8 cellular contexts compared by ENCODE assay signal in genomic region chr20:34111057-34111711, GRCh38. TPM values are rescaled to one million over a fixed set of nuclear protein-coding genes. Genes with fewer than 3 reads are reported as not detected.
DNase-seq lines count a peak whose midpoint lies in the region; ATAC-seq and TF ChIP-seq lines count a peak whose summit lies in the region.

No MANE protein-coding gene starts in this region.

- H3K4me3 ChIP-seq in mammary epithelial cell (replicated peaks in 1 of 3; ENCODE audit: insufficient read depth in 1 of 3, low read depth in 2 of 3, low read length in 3 of 3): peak overlapping the region; percentile 73 to 96 (median 90)
- peak overlapping the region; percentile 85 to 100 (median 99) for H3K4me3 ChIP-seq in right lobe of liver
- peak overlapping the region; percentile 86 for H3K4me3 ChIP-seq in thymus (ENCODE audit: low read length)

- peaks cover 22% of the 10 kb centered on the region for H3K4me1 ChIP-seq in mammary epithelial cell (ENCODE audit: insufficient read depth, low read length)
- H3K4me1 ChIP-seq in right lobe of liver: peaks cover 0 to 31% (median 15%) of the 10 kb centered on the region in 4 donors
- peaks cover 10% of the 10 kb centered on the region for H3K4me1 ChIP-seq in thymus (ENCODE audit: control insufficient read depth, insufficient read depth, low read length)

- H3K9ac ChIP-seq in mammary epithelial cell (ENCODE audit: insufficient read depth, low read length): peak overlapping the region; percentile 94

- no peak for TF ChIP-seq POLR2A in right lobe of liver (IDR thresholded peaks at IDR 0.05)

- ATAC-seq in right lobe of liver: peak in 1 of 4 donors; percentile 6

- H3K36me3 ChIP-seq in mammary epithelial cell (ENCODE audit: insufficient read depth, low read length) (peaks cover 3% of the 10 kb centered on the region), right lobe of liver (peaks cover 0 to 6% (median 2%) of the 10 kb centered on the region in 4 donors), thymus (ENCODE audit: control insufficient read depth, insufficient read depth) (peaks cover 6% of the 10 kb centered on the region)

- WGBS in mammary epithelial cell (ENCODE audit: low coverage, missing lambda C conversion rate): 0% methylated on average over 13 of the region's 24 CpGs
- WGBS in right lobe of liver (ENCODE audit: insufficient coverage, low coverage, low lambda C conversion rate, missing lambda C conversion rate): 0% methylated on average over 16 of the region's 24 CpGs
- 1% methylated on average over 24 of the region's 24 CpGs for WGBS in thymus

- H2AFZ ChIP-seq in mammary epithelial cell (ENCODE audit: low read depth, low read length): peak overlapping the region; percentile 70

- BruUV-seq in mammary epithelial cell (replicated peaks; lab: Mats Ljungman, UMichigan): TSS peak; percentile 74

- DNase-seq in activated CD4-positive, alpha-beta T cell treated with anti-CD3 and anti-CD28 coated beads for 48 hours: peak; percentile 18
- no peak for DNase-seq in activated CD4-positive, alpha-beta T cell treated with anti-CD3 and anti-CD28 coated beads, Interleukin-2, amount 50 U/mL, for 1 hour
- peak; percentile 20 to 42 for DNase-seq in NOMO-1 (lab: John Stamatoyannopoulos, UW; ENCODE audit: unreplicated experiment in 2 of 2)
- peak; percentile 58 for DNase-seq in mammary epithelial cell
- peak in 1 of 3 donors; percentile 38 for DNase-seq in right lobe of liver
- DNase-seq in OCI-M2 (lab: John Stamatoyannopoulos, UW; ENCODE audit: unreplicated experiment): no peak
- no peak for DNase-seq in NCI-H1048 (lab: John Stamatoyannopoulos, UW)

- in situ Hi-C loops in mammary epithelial cell (cut with MboI; ENCODE audit: low sequenced_read_pairs in 2 of 2): no loop called here

- H3K4me2 ChIP-seq in mammary epithelial cell (ENCODE audit: insufficient read depth, low read depth, low read length): peak overlapping the region; percentile 96

- H3K9me3 ChIP-seq in mammary epithelial cell (replicated peaks; ENCODE audit: insufficient read depth, low read length): no peaks in the 10 kb centered on the region
- no peaks in the 10 kb centered on the region for H3K9me3 ChIP-seq in right lobe of liver
- H3K9me3 ChIP-seq in thymus (ENCODE audit: control insufficient read depth): no peaks in the 10 kb centered on the region

- H3K27ac ChIP-seq in mammary epithelial cell (ENCODE audit: insufficient read depth, low read depth, low read length) (peak overlapping the region; percentile 96), right lobe of liver (peak overlapping the region; percentile 83 to 99 (median 90)), thymus (ENCODE audit: low read depth) (peak overlapping the region; percentile 96)

- intact Hi-C loops in mammary epithelial cell (cut with micrococcal nuclease): no loop called here
- intact Hi-C loops in right lobe of liver (cut with DNase I): no loop called here

- dilution Hi-C loops in mammary epithelial cell (cut with HindIII; ENCODE audit: low sequenced_read_pairs): no loop called here

- CTCF ChIA-PET in mammary epithelial cell (lab: Charles Lee; ENCODE audit: low non-redundant PET): no interaction called here

- H3K27me3 ChIP-seq in mammary epithelial cell (ENCODE audit: insufficient read depth, low read length) (no peaks in the 10 kb centered on the region), right lobe of liver (no peaks in the 10 kb centered on the region), thymus (ENCODE audit: control insufficient read depth, insufficient read depth) (no peaks in the 10 kb centered on the region)

- H3K79me2 ChIP-seq in mammary epithelial cell (ENCODE audit: insufficient read depth, low read length): peaks cover 58% of the 10 kb centered on the region

- H4K20me1 ChIP-seq in mammary epithelial cell (ENCODE audit: insufficient read depth, low read length): peaks cover 25% of the 10 kb centered on the region

- no peak for TF ChIP-seq CTCF in mammary epithelial cell (conservative IDR thresholded peaks at IDR 0.05 in 1 of 2, IDR thresholded peaks at IDR 0.05 in 1 of 2; ENCODE audit: extremely low read depth in 1 of 2, insufficient read depth in 1 of 2, low read depth in 1 of 2, low read length in 2 of 2)
- no peak for TF ChIP-seq CTCF in right lobe of liver (IDR thresholded peaks at IDR 0.05)

RNA-seq across cellular contexts. Expression of gene EIF2S2, which starts 0.9 kb away (rescaled TPM):
- total RNA-seq in mammary epithelial cell: 100 to 1,000 TPM in 1 of 2 donors, 10 to 100 TPM in 1; 99.2 to 157 TPM
- polyA plus RNA-seq in mammary epithelial cell: 83.7 TPM
- 22.4 TPM for polyA minus RNA-seq in mammary epithelial cell
- 10 to 100 TPM; 16.7 to 50.6 (median 30.8) TPM for total RNA-seq in right lobe of liver
- polyA plus RNA-seq in thymus: 48.4 TPM

Comparison
In these comparisons a context has a peak if more than half of its experiments do, and no peak if none do; other contexts are left out.
1. DNase-seq: peak in activated CD4-positive, alpha-beta T cell treated with anti-CD3 and anti-CD28 coated beads for 48 hours (single experiment), NOMO-1 (2 of 2) and mammary epithelial cell (single experiment); none in activated CD4-positive, alpha-beta T cell treated with anti-CD3 and anti-CD28 coated beads, Interleukin-2, amount 50 U/mL, for 1 hour (single experiment), OCI-M2 (single experiment) and NCI-H1048 (single experiment).
2. Peak in every context shown above with its lines, with median percentiles within 50 percentile points of each other: H3K27ac ChIP-seq and H3K4me3 ChIP-seq.